In the genomic region with DNA sequence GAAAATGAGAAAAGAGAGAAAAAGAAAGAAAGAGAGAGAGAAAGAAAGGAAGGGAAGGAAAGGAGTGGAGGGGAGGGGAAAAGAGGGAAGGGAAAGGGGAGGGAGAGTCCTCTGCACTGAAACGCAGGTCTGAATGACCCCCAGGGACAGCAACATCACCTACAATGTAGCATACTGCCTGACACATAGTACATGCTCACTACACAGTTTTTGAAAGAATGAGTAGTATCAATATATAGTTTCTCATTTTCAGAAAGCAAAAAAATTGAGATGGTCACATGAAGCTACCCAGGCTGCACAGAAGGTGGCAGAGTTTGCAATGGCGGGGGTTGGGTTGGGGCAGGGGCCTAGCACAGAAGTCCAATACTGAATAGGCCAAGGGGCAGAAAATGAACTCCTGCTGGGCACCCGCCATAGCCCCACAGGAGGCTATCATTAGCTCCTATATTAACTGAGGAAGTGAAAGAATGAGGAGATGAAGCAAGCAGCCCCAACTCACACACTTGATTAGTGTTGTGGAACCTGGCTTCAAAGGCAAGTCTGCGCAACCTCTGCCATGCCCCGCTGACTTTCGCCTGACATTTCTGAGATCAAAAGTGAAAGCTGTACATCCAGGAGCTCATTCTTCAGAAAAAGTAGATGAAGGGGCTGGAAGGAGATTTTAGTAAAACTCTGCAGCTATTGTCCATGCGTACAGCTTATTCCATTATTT, we compare ENCODE assay signal across 8 cellular contexts.
DNase-seq lines count a peak whose midpoint lies in the region; ATAC-seq and TF ChIP-seq lines count a peak whose summit lies in the region.

No MANE protein-coding gene starts in this region.

- H3K79me2 ChIP-seq in SU-DHL-6 (ENCODE audit: insufficient read depth, low read length) = no peaks in the 10 kb centered on the region

- H3F3A ChIP-seq in SU-DHL-6 (ENCODE audit: insufficient read depth) = peaks cover 14% of the 10 kb centered on the region

- H3K27ac ChIP-seq in BLaER1 treated with 17β-estradiol and CSF1 and Interleukin-3, amounts not matched to agents 10 nM and 100 nM = peak overlapping the region; percentile 10 to 99 (median 99); a peak in 20 of 22 replicates
- H3K27ac ChIP-seq in SU-DHL-6 (ENCODE audit: low read depth, low read length) = peak overlapping the region; percentile 99

- peaks cover 0 to 34% (median 15%) of the 10 kb centered on the region in 11 experiments; a peak in 14 of 22 replicates for H3K36me3 ChIP-seq in BLaER1 treated with 17β-estradiol and CSF1 and Interleukin-3, amounts not matched to agents 10 nM and 100 nM
- H3K36me3 ChIP-seq in SU-DHL-6 (ENCODE audit: low read length) = no peaks in the 10 kb centered on the region

- peak overlapping the region in 8 of 10 experiments; percentile 24 to 54 (median 38); a peak in 10 of 20 replicates for H3K4me3 ChIP-seq in BLaER1 treated with 17β-estradiol and CSF1 and Interleukin-3, amounts not matched to agents 10 nM and 100 nM
- peak overlapping the region; percentile 24 for H3K4me3 ChIP-seq in SU-DHL-6 (ENCODE audit: insufficient read depth, low read length, poor library complexity, severe bottlenecking)

- peaks cover 0 to 16% (median 5%) of the 10 kb centered on the region in 11 experiments; a peak in 7 of 22 replicates for H3K9me3 ChIP-seq in BLaER1 treated with 17β-estradiol and CSF1 and Interleukin-3, amounts not matched to agents 10 nM and 100 nM (replicated peaks in 1 of 11)
- H3K9me3 ChIP-seq in SU-DHL-6 (ENCODE audit: insufficient read depth, low read length) = no peaks in the 10 kb centered on the region

- H3K9me2 ChIP-seq in SU-DHL-6 (replicated peaks; ENCODE audit: insufficient read depth, low read length) = no peaks in the 10 kb centered on the region

- DNase-seq in DMS153 (lab: John Stamatoyannopoulos, UW) = no peak
- DNase-seq in NCI-H524 (lab: John Stamatoyannopoulos, UW) = no peak
- no peak for DNase-seq in middle frontal gyrus (ENCODE audit: extremely low spot score, low spot score)
- DNase-seq in NCI-H526 (lab: John Stamatoyannopoulos, UW) = no peak

- peaks cover 48 to 95% (median 77%) of the 10 kb centered on the region in 10 experiments for H3K4me1 ChIP-seq in BLaER1 treated with 17β-estradiol and CSF1 and Interleukin-3, amounts not matched to agents 10 nM and 100 nM

- H3K27me3 ChIP-seq in BLaER1 treated with 17β-estradiol and CSF1 and Interleukin-3, amounts not matched to agents 10 nM and 100 nM = no peaks in the 10 kb centered on the region
- H3K27me3 ChIP-seq in SU-DHL-6 (ENCODE audit: low read length) = no peaks in the 10 kb centered on the region

- H3K9ac ChIP-seq in BLaER1 treated with 17β-estradiol and CSF1 and Interleukin-3, amounts not matched to agents 10 nM and 100 nM = peak overlapping the region; percentile 40 to 92 (median 86); a peak in 20 of 22 replicates
- H3K9ac ChIP-seq in SU-DHL-6 (ENCODE audit: low read length) = peak overlapping the region; percentile 66

- ATAC-seq in GM19328 (IDR thresholded peaks at IDR 0.05; ENCODE audit: unreplicated experiment) (peak; percentile 62), HG03066 (IDR thresholded peaks at IDR 0.05; ENCODE audit: low read depth, unreplicated experiment) (peak; percentile 90)

- H4K20me1 ChIP-seq in BLaER1 treated with 17β-estradiol and CSF1 and Interleukin-3, amounts not matched to agents 10 nM and 100 nM = no peaks in the 10 kb centered on the region
- no peaks in the 10 kb centered on the region for H4K20me1 ChIP-seq in SU-DHL-6 (ENCODE audit: low read depth, low read length)

- peak overlapping the region; percentile 72 to 98 (median 94) for H3K4me2 ChIP-seq in BLaER1 treated with 17β-estradiol and CSF1 and Interleukin-3, amounts not matched to agents 10 nM and 100 nM
- peak overlapping the region; percentile 95 for H3K4me2 ChIP-seq in SU-DHL-6 (ENCODE audit: low read depth, low read length, poor library complexity, severe bottlenecking)

- H2AFZ ChIP-seq in SU-DHL-6 (ENCODE audit: low read depth, low read length, severe bottlenecking) = no peak overlapping the region

- peak; percentile 12 for TF ChIP-seq CTCF in SU-DHL-6 (IDR thresholded peaks at IDR 0.05; ENCODE audit: insufficient read depth, low read length, poor library complexity, severe bottlenecking)
